Comparison of ENCODE assay signal across 8 cellular contexts in the genomic region with DNA sequence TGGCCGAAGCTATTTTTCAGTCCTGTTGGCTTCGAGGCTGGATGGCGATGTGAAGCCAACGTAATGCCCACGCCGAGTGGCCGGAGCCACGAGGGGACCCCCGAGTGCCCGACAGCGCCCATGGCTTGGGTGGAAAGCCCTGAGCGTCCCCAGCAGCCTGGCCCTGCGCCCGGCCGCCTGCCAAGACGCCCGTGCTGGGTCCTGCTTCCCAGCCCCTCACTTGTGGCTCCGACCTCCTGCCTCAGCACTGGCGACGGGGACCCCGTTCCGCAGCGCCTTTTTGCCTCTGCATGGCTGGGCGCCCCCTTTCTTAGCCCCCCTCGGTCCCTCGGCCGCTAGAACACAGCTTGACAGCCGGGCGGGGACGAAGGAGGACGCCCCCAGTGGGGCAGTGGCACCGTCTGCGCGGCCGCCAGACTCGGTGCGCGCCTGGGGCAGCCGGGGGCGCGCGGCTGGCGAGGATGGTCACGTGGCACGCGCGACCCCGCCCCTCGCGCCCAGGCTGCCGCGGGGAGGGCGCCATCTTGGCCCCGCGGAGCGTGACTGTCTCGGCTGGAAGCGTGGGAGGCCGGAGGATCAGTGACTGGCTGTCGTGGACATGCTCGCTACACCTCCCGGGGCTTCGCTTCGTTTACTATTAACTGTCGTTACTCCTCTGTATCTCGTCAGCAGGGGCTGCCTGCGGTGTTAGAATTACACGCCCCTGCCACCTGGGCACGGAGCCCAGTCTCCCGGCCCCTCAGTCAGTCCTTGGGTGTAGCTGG. TPM values are rescaled to one million over a fixed set of nuclear protein-coding genes. Genes with fewer than 3 reads are reported as not detected.
DNase-seq lines count a peak whose midpoint lies in the region; ATAC-seq and TF ChIP-seq lines count a peak whose summit lies in the region.

No MANE protein-coding gene starts in this region.

- peak; percentile 93 for ATAC-seq in GM18867 (IDR thresholded peaks at IDR 0.05; ENCODE audit: unreplicated experiment)
- peak; percentile 81 for ATAC-seq in HG03095 (IDR thresholded peaks at IDR 0.05; ENCODE audit: unreplicated experiment)

- H3K9me3 ChIP-seq in ectodermal cell (ENCODE audit: control insufficient read depth, low read length) = no peaks in the 10 kb centered on the region

- TF ChIP-seq CTCF in AG04449 (IDR thresholded peaks at IDR 0.05; ENCODE audit: insufficient read depth, low read length, missing control alignments) = peak; percentile 9

- H3K27me3 Mint-ChIP-seq in activated CD4-positive, alpha-beta memory T cell treated with anti-CD3 and anti-CD28 coated beads, Interleukin-2, amount 10 ng/mL, durations not matched to agents 7 days and 5 days = peaks cover 32% of the 10 kb centered on the region

- no peak overlapping the region for H3K27ac ChIP-seq in ectodermal cell (ENCODE audit: insufficient read depth, low read depth, low read length, poor library complexity, severe bottlenecking)

- H3K27ac Mint-ChIP-seq in activated CD4-positive, alpha-beta memory T cell treated with anti-CD3 and anti-CD28 coated beads, Interleukin-2, amount 10 ng/mL, durations not matched to agents 7 days and 5 days = no peak overlapping the region

- POLR2A ChIA-PET in AG04449 (lab: Yijun Ruan, JAX) = interaction anchor here (0.7 to 2.7 kb wide), 3 partner anchors 13 to 98 kb away, joined by 3 to 15 read pairs (median 6); a partner anchor contains a TSS
- POLR2A ChIA-PET in activated CD4-positive, alpha-beta memory T cell treated with anti-CD3 and anti-CD28 coated beads, Interleukin-2, amount 10 ng/mL, durations not matched to agents 7 days and 5 days (lab: Charles Lee) = interaction anchor here (1.3 kb wide), 1 partner anchor 13 kb away, joined by 4 read pairs; a partner anchor contains a TSS

- peak overlapping the region; percentile 83 for H3K4me3 Mint-ChIP-seq in activated CD4-positive, alpha-beta memory T cell treated with anti-CD3 and anti-CD28 coated beads, Interleukin-2, amount 10 ng/mL, durations not matched to agents 7 days and 5 days

- peaks cover 29% of the 10 kb centered on the region for H3K4me1 Mint-ChIP-seq in activated CD4-positive, alpha-beta memory T cell treated with anti-CD3 and anti-CD28 coated beads, Interleukin-2, amount 10 ng/mL, durations not matched to agents 7 days and 5 days

- peaks cover 28% of the 10 kb centered on the region for H3K27me3 ChIP-seq in ectodermal cell (ENCODE audit: control insufficient read depth, insufficient read depth, low read length, poor library complexity, severe bottlenecking)

- H3K9me3 Mint-ChIP-seq in activated CD4-positive, alpha-beta memory T cell treated with anti-CD3 and anti-CD28 coated beads, Interleukin-2, amount 10 ng/mL, durations not matched to agents 7 days and 5 days = no peaks in the 10 kb centered on the region

- no peaks in the 10 kb centered on the region for H3K36me3 ChIP-seq in ectodermal cell (ENCODE audit: control insufficient read depth, insufficient read depth, low read length)

- H3K4me3 ChIP-seq in AG04449 (ENCODE audit: low read depth, low read length) (peak overlapping the region; percentile 90), ectodermal cell (ENCODE audit: insufficient read depth, low read depth, low read length) (peak overlapping the region; percentile 72)

- peaks cover 7% of the 10 kb centered on the region for H3K4me1 ChIP-seq in ectodermal cell (ENCODE audit: control insufficient read depth, insufficient read depth, low read length)

- WGBS in ectodermal cell, 2 experiments = 2% methylated on average over 70 of the region's 70 CpGs

- CTCF ChIA-PET in AG04449 (lab: Yijun Ruan, JAX) = interaction anchor here (0.6 to 2.2 kb wide), 4 partner anchors 13 to 163 kb away, joined by 3 to 8 read pairs (median 6); no protein-coding TSS in a partner anchor
- CTCF ChIA-PET in activated CD4-positive, alpha-beta memory T cell treated with anti-CD3 and anti-CD28 coated beads, Interleukin-2, amount 10 ng/mL, durations not matched to agents 7 days and 5 days (lab: Charles Lee) = no interaction called here

- H3K36me3 Mint-ChIP-seq in activated CD4-positive, alpha-beta memory T cell treated with anti-CD3 and anti-CD28 coated beads, Interleukin-2, amount 10 ng/mL, durations not matched to agents 7 days and 5 days (ENCODE audit: low read depth) = peaks cover 7% of the 10 kb centered on the region

- DNase-seq in AG04449 (ENCODE audit: low read depth, low spot score) = no peak
- DNase-seq in NCI-H460 (ENCODE audit: extremely low read depth, low read depth) = peak; percentile 60
- DNase-seq in activated CD4-positive, alpha-beta memory T cell treated with anti-CD3 and anti-CD28 coated beads, Interleukin-2, amount 10 ng/mL, durations not matched to agents 7 days and 5 days = peak; percentile 78
- DNase-seq in lung microvascular endothelial cell (ENCODE audit: low read depth in 2 of 2) = peak; percentile 84 to 86
- peak; percentile 78 to 82 (median 79) for DNase-seq in stimulated activated CD4-positive, alpha-beta T cell treated with anti-CD3 and anti-CD28 coated beads, TNF-alpha, amount 100 ng/mL, for 4 hours (ENCODE audit: low read depth in 3 of 3)

RNA-seq across cellular contexts. Expression of a gene that starts 0.6 kb away (rescaled TPM):
- 0.84 and 1.0 TPM in 2 replicates for total RNA-seq in NCI-H460 (2014; rRNA removed; shearing (Covaris generic))
- 1.1 and 1.7 TPM in 2 replicates for polyA plus RNA-seq in NCI-H460 (2014; cell fraction: nucleus; rRNA removed)
- under 1 TPM; 0.08 to 0.13 TPM for total RNA-seq in activated CD4-positive, alpha-beta memory T cell treated with anti-CD3 and anti-CD28 coated beads, Interleukin-2, amount 10 ng/mL, durations not matched to agents 7 days and 5 days
- polyA plus RNA-seq in ectodermal cell (2013, experiment 1 of 4) = 33.5 TPM
- 34.1 TPM for polyA plus RNA-seq in ectodermal cell (2013, experiment 2 of 4)
- polyA plus RNA-seq in ectodermal cell (2013, experiment 3 of 4) = 21.8 TPM
- polyA plus RNA-seq in ectodermal cell (2013, experiment 4 of 4) = 23.8 TPM
- total RNA-seq in lung microvascular endothelial cell = 2.4 and 14.4 TPM in 2 replicates

RNA-seq across cellular contexts. Expression of a gene that starts 13.2 kb away (rescaled TPM):
- 45.9 and 54.9 TPM in 2 replicates for total RNA-seq in NCI-H460 (2014; rRNA removed; shearing (Covaris generic))
- polyA plus RNA-seq in NCI-H460 (2014; cell fraction: nucleus; rRNA removed) = 24.4 and 38.9 TPM in 2 replicates
- total RNA-seq in activated CD4-positive, alpha-beta memory T cell treated with anti-CD3 and anti-CD28 coated beads, Interleukin-2, amount 10 ng/mL, durations not matched to agents 7 days and 5 days = 10 to 100 TPM; 18.9 to 19.3 TPM
- polyA plus RNA-seq in ectodermal cell (2013, experiment 1 of 4) = 64.3 TPM
- polyA plus RNA-seq in ectodermal cell (2013, experiment 2 of 4) = 62.8 TPM
- 57.5 TPM for polyA plus RNA-seq in ectodermal cell (2013, experiment 3 of 4)
- polyA plus RNA-seq in ectodermal cell (2013, experiment 4 of 4) = 57.2 TPM
- 22.0 and 25.8 TPM in 2 replicates for total RNA-seq in lung microvascular endothelial cell
